Comparison of ENCODE assay signal across 8 cellular contexts in the genomic region with DNA sequence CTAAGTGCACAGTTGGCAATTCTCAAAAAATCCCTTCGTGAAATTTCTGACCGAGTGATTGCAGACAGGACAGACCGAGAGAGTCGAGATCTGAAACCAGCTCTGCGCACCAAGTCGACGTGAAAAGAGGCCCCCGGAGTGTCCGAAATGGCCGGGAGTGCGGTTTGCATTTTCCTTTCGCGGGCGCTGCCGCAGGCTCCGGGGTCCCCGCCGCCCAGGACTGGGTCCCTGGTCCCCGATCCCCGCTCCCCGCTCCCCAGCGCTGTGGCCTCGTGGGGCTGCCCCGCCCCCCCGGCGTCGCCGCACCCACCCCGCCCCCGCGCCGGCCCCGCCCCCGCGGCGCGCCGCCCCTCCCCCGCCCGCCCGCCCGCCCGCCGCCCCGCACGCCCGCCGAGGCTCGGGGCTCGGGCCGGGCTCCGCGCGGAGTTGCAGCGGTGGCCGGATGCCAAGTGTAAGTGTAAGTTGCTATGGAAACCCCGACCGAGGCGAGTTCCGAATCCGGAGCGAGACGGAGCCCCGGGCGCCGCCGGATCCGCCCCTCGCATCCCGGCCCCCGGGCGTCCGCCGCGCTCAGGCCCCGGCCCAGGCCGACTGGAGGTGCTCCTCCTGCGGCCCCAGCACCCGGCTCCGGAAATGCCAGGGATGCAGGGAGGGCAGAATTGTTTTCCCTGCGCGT. TPM values are rescaled to one million over a fixed set of nuclear protein-coding genes. Genes with fewer than 3 reads are reported as not detected.
A peak's percentile ranks its signal among the peaks of the same experiment; 100 is the strongest.
DNase-seq lines count a peak whose midpoint lies in the region; ATAC-seq lines count a peak whose summit lies in the region.

No MANE protein-coding gene starts in this region.

- peaks cover 31% of the 10 kb centered on the region for H3K36me3 Mint-ChIP-seq in activated CD4-positive, alpha-beta T cell treated with anti-CD3 and anti-CD28 coated beads, Interleukin-2, amount 10 ng/mL, durations not matched to agents 24 days and 14 days (ENCODE audit: low read depth)

- H3K4me3 Mint-ChIP-seq in activated CD4-positive, alpha-beta T cell treated with anti-CD3 and anti-CD28 coated beads, Interleukin-2, amount 10 ng/mL, durations not matched to agents 24 days and 14 days = peak overlapping the region; percentile 88

- H3K9me3 Mint-ChIP-seq in activated CD4-positive, alpha-beta T cell treated with anti-CD3 and anti-CD28 coated beads, Interleukin-2, amount 10 ng/mL, durations not matched to agents 24 days and 14 days = no peaks in the 10 kb centered on the region

- peak; percentile 68 for DNase-seq in NCI-H82 (lab: John Stamatoyannopoulos, UW)
- no peak for DNase-seq in NCI-H82 treated with DMSO at 0.1 percent for 48 hours (lab: John Stamatoyannopoulos, UW; ENCODE audit: unreplicated experiment)
- peak; percentile 71 for DNase-seq in NCI-H2196 (lab: John Stamatoyannopoulos, UW; ENCODE audit: unreplicated experiment)
- DNase-seq in activated CD4-positive, alpha-beta T cell treated with anti-CD3 and anti-CD28 coated beads, Interleukin-2, amount 10 ng/mL, durations not matched to agents 24 days and 14 days = peak; percentile 92
- DNase-seq in dedifferentiated amniotic fluid mesenchymal stem cell (ENCODE audit: extremely low spot score) = peak; percentile 49
- peak; percentile 69 to 79 for DNase-seq in left colon
- peak; percentile 62 for DNase-seq in stimulated activated CD4-positive, alpha-beta T cell treated with anti-CD3 and anti-CD28 coated beads, Interleukin-4, amount 100 ng/mL, for 1 hour

- H3K4me1 Mint-ChIP-seq in activated CD4-positive, alpha-beta T cell treated with anti-CD3 and anti-CD28 coated beads, Interleukin-2, amount 10 ng/mL, durations not matched to agents 24 days and 14 days = peaks cover 34% of the 10 kb centered on the region

- intact Hi-C loops in activated CD4-positive, alpha-beta T cell treated with anti-CD3 and anti-CD28 coated beads, Interleukin-2, amount 10 ng/mL, durations not matched to agents 24 days and 14 days (cut with micrococcal nuclease) = no loop called here
- intact Hi-C loops in left colon (cut with DNase I, micrococcal nuclease) = no loop called here

- ATAC-seq in HG02798 (IDR thresholded peaks at IDR 0.05; ENCODE audit: poor library complexity, unreplicated experiment) (peak; percentile 55), left colon (peak; percentile 60)

- H3K27me3 Mint-ChIP-seq in activated CD4-positive, alpha-beta T cell treated with anti-CD3 and anti-CD28 coated beads, Interleukin-2, amount 10 ng/mL, durations not matched to agents 24 days and 14 days = peaks cover 34% of the 10 kb centered on the region

- peak overlapping the region; percentile 78 for H3K27ac Mint-ChIP-seq in activated CD4-positive, alpha-beta T cell treated with anti-CD3 and anti-CD28 coated beads, Interleukin-2, amount 10 ng/mL, durations not matched to agents 24 days and 14 days

RNA-seq across cellular contexts. Expression of gene BMI1, which starts 4.5 kb away (rescaled TPM):
- 55.6 and 65.3 TPM in 2 replicates for total RNA-seq in activated CD4-positive, alpha-beta T cell treated with anti-CD3 and anti-CD28 coated beads, Interleukin-2, amount 10 ng/mL, durations not matched to agents 24 days and 14 days
- total RNA-seq in left colon = 10 to 100 TPM; 19.7 to 29.6 TPM

RNA-seq across cellular contexts. Expression of gene COMMD3, which starts 9.2 kb away (rescaled TPM):
- 76.7 and 79.7 TPM in 2 replicates for total RNA-seq in activated CD4-positive, alpha-beta T cell treated with anti-CD3 and anti-CD28 coated beads, Interleukin-2, amount 10 ng/mL, durations not matched to agents 24 days and 14 days
- total RNA-seq in left colon = 10 to 100 TPM; 38.4 to 50.0 TPM

RNA-seq across cellular contexts. Expression of gene SPAG6, which starts 19.9 kb away (rescaled TPM):
- 0.07 TPM in 1 of 2 replicates, not detected in the other for total RNA-seq in activated CD4-positive, alpha-beta T cell treated with anti-CD3 and anti-CD28 coated beads, Interleukin-2, amount 10 ng/mL, durations not matched to agents 24 days and 14 days
- total RNA-seq in left colon = not detected
